In genomic region chr14:23478109-23478698, GRCh38 we compare ENCODE assay signal across 8 cellular contexts. TPM values are rescaled to one million over a fixed set of nuclear protein-coding genes. Genes with fewer than 3 reads are reported as not detected.
DNase-seq lines count a peak whose midpoint lies in the region; ATAC-seq, FAIRE-seq and TF ChIP-seq lines count a peak whose summit lies in the region.

No MANE protein-coding gene starts in this region.

- H3K4me2 ChIP-seq in A549, result no peak overlapping the region

- no peak overlapping the region for H3K4me3 ChIP-seq in A549

- H3K4me1 ChIP-seq in A549, result no peaks in the 10 kb centered on the region

- CTCF ChIA-PET in A549 (lab: Yijun Ruan, JAX), result interaction anchor here (0.7 to 21.4 kb wide), 29 partner anchors 8 to 648 kb away, joined by 3 to 553 read pairs (median 5); partner anchors contain the start of genes AP1G2 and THTPA

- no peak for TF ChIP-seq POLR2A in A549 (IDR thresholded peaks at IDR 0.05; ENCODE audit: low read length)

- no peaks in the 10 kb centered on the region for H3K9me3 ChIP-seq in A549

- no peaks in the 10 kb centered on the region for H3K27me3 Mint-ChIP-seq in memory B cell

- peak; percentile 54 to 71 for DNase-seq in A549 (ENCODE audit: low read depth in 1 of 2, low spot score in 1 of 2)
- peak; percentile 50 for DNase-seq in GM13977 (ENCODE audit: low spot score)
- DNase-seq in NCI-H460 (ENCODE audit: extremely low read depth, low read depth), result peak; percentile 58
- DNase-seq in activated CD4-positive, alpha-beta T cell treated with anti-CD3 and anti-CD28 coated beads for 24 hours (ENCODE audit: low read depth in 2 of 2), result peak; percentile 41 to 44
- DNase-seq in dedifferentiated amniotic fluid mesenchymal stem cell (ENCODE audit: extremely low spot score), result peak; percentile 80
- peak; percentile 57 for DNase-seq in memory B cell (ENCODE audit: low spot score in 2 of 2)
- DNase-seq in stimulated activated CD8-positive, alpha-beta memory T cell treated with anti-CD3 and anti-CD28 coated beads, Interleukin-4, amount 100 ng/mL, for 48 hours, result peak; percentile 70

- no peak overlapping the region for H3K4me3 Mint-ChIP-seq in memory B cell

- peaks cover 8% of the 10 kb centered on the region for H3K4me1 Mint-ChIP-seq in memory B cell

- FAIRE-seq in A549 (lab: Jason Lieb, UNC), result no peak

- POLR2A ChIA-PET in A549 (lab: Yijun Ruan, JAX), result interaction anchor here (0.7 to 1.7 kb wide), 4 partner anchors 9 to 81 kb away, joined by 3 to 11 read pairs (median 4); partner anchors contain the start of gene NGDN

- in situ Hi-C loops in GM13977 (cut with MboI; ENCODE audit: low pct_unique_long_range_greater_than_20kb, low sequenced_read_pairs, unreplicated experiment), result loop anchor here (5.0 kb wide), 1 partner anchor 89 kb away; the partner anchor contains the start of gene AP1G2

- 32% methylated on average over 4 of the region's 4 CpGs for WGBS in A549 (ENCODE audit: missing lambda C conversion rate)

- TF ChIP-seq RAD21 in A549 (conservative IDR thresholded peaks at IDR 0.05 in 1 of 2, IDR thresholded peaks at IDR 0.05 in 1 of 2), result peak; percentile 74 to 75

- H3K27ac ChIP-seq in A549, result no peak overlapping the region

- TF ChIP-seq CTCF in A549 (IDR thresholded peaks at IDR 0.05), result peak; percentile 77
- TF ChIP-seq CTCF in GM13977 (IDR thresholded peaks at IDR 0.05; ENCODE audit: extremely low read depth, insufficient read depth, missing control alignments), result peak; percentile 70

- no peak for TF ChIP-seq EP300 in A549 (IDR thresholded peaks at IDR 0.05)

- H3K36me3 Mint-ChIP-seq in memory B cell, result peaks cover 29% of the 10 kb centered on the region

- no peaks in the 10 kb centered on the region for H3K9me3 Mint-ChIP-seq in memory B cell

- ATAC-seq in A549, result peak; percentile 70 to 72; a peak in 4 of 6 replicates
- ATAC-seq in memory B cell (ENCODE audit: low read depth), result peak; percentile 79
- no peak for ATAC-seq in HG03457 (IDR thresholded peaks at IDR 0.05; ENCODE audit: unreplicated experiment)

- H3K27ac Mint-ChIP-seq in memory B cell, result peak overlapping the region; percentile 41

TF ChIP-seq in A549, 52 proteins besides CTCF, POLR2A, EP300 and RAD21:
- TF ChIP-seq BHLHE40 (IDR thresholded peaks at IDR 0.05; ENCODE audit: low read depth, low read length) (no peak), USF2 (IDR thresholded peaks at IDR 0.05) (no peak), ELK1 (IDR thresholded peaks at IDR 0.05; ENCODE audit: low read depth, low read length) (no peak), CHD2 (IDR thresholded peaks at IDR 0.05; ENCODE audit: low read length, partially characterized antibody) (no peak), SMC3 (IDR thresholded peaks at IDR 0.05) (peak; percentile 80), HDAC2 (IDR thresholded peaks at IDR 0.05) (no peak), NPAS2 (CRISPR knock-in tag; IDR thresholded peaks at IDR 0.05; ENCODE audit: borderline replicate concordance) (no peak)
TF ChIP-seq in A549: peak in this region for 1.

RNA-seq across cellular contexts. Expression of gene NGDN, which starts 8.7 kb away (rescaled TPM):
- polyA plus RNA-seq in A549 (2011; rRNA removed), result 99.5 and 108 TPM in 2 replicates
- 54.5 and 69.4 TPM in 2 replicates for polyA plus RNA-seq in A549 (2012; cell fraction: cytosol; rRNA removed)
- polyA plus RNA-seq in A549 (2012; cell fraction: nucleus; rRNA removed), result 34.4 and 50.6 TPM in 2 replicates
- 62.9 to 68.3 TPM (median 63.5 TPM) in 3 replicates for polyA plus RNA-seq in A549 (2017; fragmentation: RNase III; extraction: RNeasy Plus Mini Kit Qiagen cat#74134 plus additional on column Dnase treatment)
- 35.8 and 43.4 TPM in 2 replicates for polyA minus RNA-seq in A549 (2011; rRNA and poly(A)+ RNA removed)
- total RNA-seq in NCI-H460 (2014; rRNA removed; shearing (Covaris generic)), result 95.6 and 99.4 TPM in 2 replicates
- 80.9 and 104 TPM in 2 replicates for polyA plus RNA-seq in NCI-H460 (2014; cell fraction: nucleus; rRNA removed)

RNA-seq across cellular contexts. Expression of gene MYH7, which starts 42.7 kb away (rescaled TPM):
- not detected in 2 replicates for polyA plus RNA-seq in A549 (2011; rRNA removed)
- polyA plus RNA-seq in A549 (2012; cell fraction: cytosol; rRNA removed), result not detected in 2 replicates
- polyA plus RNA-seq in A549 (2012; cell fraction: nucleus; rRNA removed), result not detected in 2 replicates
- polyA plus RNA-seq in A549 (2017; fragmentation: RNase III; extraction: RNeasy Plus Mini Kit Qiagen cat#74134 plus additional on column Dnase treatment), result not detected in 3 replicates
- not detected in 2 replicates for polyA minus RNA-seq in A549 (2011; rRNA and poly(A)+ RNA removed)
- total RNA-seq in NCI-H460 (2014; rRNA removed; shearing (Covaris generic)), result not detected in 2 replicates
- not detected in 2 replicates for polyA plus RNA-seq in NCI-H460 (2014; cell fraction: nucleus; rRNA removed)
